In genomic region chr2:85900366-85900765, GRCh38 we compare ENCODE assay signal across 17 cellular contexts. TPM values are rescaled to one million over a fixed set of nuclear protein-coding genes. Genes with fewer than 3 reads are reported as not detected.
DNase-seq lines count a peak whose midpoint lies in the region; ATAC-seq lines count a peak whose summit lies in the region.
"Had no signal": no experiment of that assay in that cellular context is flagged by ENCODE, and none has a peak within 500 bp of the region (broad histone marks: within the 10 kb centered on the region; RNA-seq: fewer than 3 reads in every experiment).

No MANE protein-coding gene starts in this region.

- H3K4me3 Mint-ChIP-seq in activated naive CD8-positive, alpha-beta T cell: peak overlapping the region; percentile 31
- no peak overlapping the region for H3K4me3 Mint-ChIP-seq in activated naive CD8-positive, alpha-beta T cell treated with anti-CD3 and anti-CD28 coated beads, Interleukin-2, amount 50 U/mL, for 24 hours
- no peak overlapping the region for H3K4me3 Mint-ChIP-seq in T-cell
- peak overlapping the region in 2 of 5 donors; percentile 13 to 32 for H3K4me3 Mint-ChIP-seq in immature natural killer cell

- no peak for ATAC-seq in activated naive CD8-positive, alpha-beta T cell treated with anti-CD3 and anti-CD28 coated beads, Interleukin-2, amount 50 U/mL, for 24 hours
- ATAC-seq in T-cell (replicated peaks in 1 of 4): peak; percentile 72 to 91 (median 86)
- ATAC-seq in esophagus mucosa: no peak
- ATAC-seq in HG02970 (IDR thresholded peaks at IDR 0.05; ENCODE audit: low FRiP score, unreplicated experiment): no peak

- no peak for DNase-seq in activated naive CD8-positive, alpha-beta T cell treated with anti-CD3 and anti-CD28 coated beads, Interleukin-2, amount 50 U/mL, for 24 hours
- DNase-seq in T-cell (peak in 2 of 34 experiments; percentile 5 to 10), immature natural killer cell (peak in 1 of 3 donors; percentile 6), NCI-H2081 (lab: John Stamatoyannopoulos, UW) (no peak)
- DNase-seq: BE2C, DMS79, NCI-H1105, NCI-H2107, NCI-H2227 treated with DMSO at 0.1 percent for 48 hours, NCI-H510A treated with DMSO at 0.1 percent for 48 hours, NCI-H774, RPMI8226, SHP77 treated with DMSO at 0.1 percent for 48 hours had no signal

- H3K36me3 Mint-ChIP-seq in activated naive CD8-positive, alpha-beta T cell: peaks cover 5% of the 10 kb centered on the region
- H3K36me3 Mint-ChIP-seq in activated naive CD8-positive, alpha-beta T cell treated with anti-CD3 and anti-CD28 coated beads, Interleukin-2, amount 50 U/mL, for 24 hours (ENCODE audit: low read depth): no peaks in the 10 kb centered on the region
- H3K36me3 Mint-ChIP-seq in T-cell (no peaks in the 10 kb centered on the region), immature natural killer cell (peaks cover 0 to 8% (median 7%) of the 10 kb centered on the region in 3 donors)

- H3K27ac Mint-ChIP-seq in activated naive CD8-positive, alpha-beta T cell: peak overlapping the region; percentile 41
- no peak overlapping the region for H3K27ac Mint-ChIP-seq in activated naive CD8-positive, alpha-beta T cell treated with anti-CD3 and anti-CD28 coated beads, Interleukin-2, amount 50 U/mL, for 24 hours
- H3K27ac Mint-ChIP-seq in T-cell (peak overlapping the region; percentile 25 to 57), immature natural killer cell (peak overlapping the region; percentile 11 to 82 (median 68))

- POLR2A ChIA-PET in T-cell (lab: Charles Lee): interaction anchor here in 1 of 2 donors (0.6 kb wide), 1 partner anchor 926 kb away, joined by 3 read pairs; no protein-coding TSS in a partner anchor

- H3K27me3 Mint-ChIP-seq in activated naive CD8-positive, alpha-beta T cell: no peaks in the 10 kb centered on the region
- H3K27me3 Mint-ChIP-seq in activated naive CD8-positive, alpha-beta T cell treated with anti-CD3 and anti-CD28 coated beads, Interleukin-2, amount 50 U/mL, for 24 hours: no peaks in the 10 kb centered on the region
- no peaks in the 10 kb centered on the region for H3K27me3 Mint-ChIP-seq in T-cell
- peaks cover 0 to 2% (median 0%) of the 10 kb centered on the region in 3 donors for H3K27me3 Mint-ChIP-seq in immature natural killer cell (ENCODE audit: low read depth in 3 of 3)
- H3K27me3 Mint-ChIP-seq: CD8-positive, alpha-beta memory T cell had no signal

- CTCF ChIA-PET in T-cell (lab: Charles Lee): interaction anchor here (0.6 to 2.6 kb wide), 4 partner anchors 11 to 85 kb away, joined by 3 to 6 read pairs (median 3); no protein-coding TSS in a partner anchor

- peaks cover 38% of the 10 kb centered on the region for H3K4me1 Mint-ChIP-seq in activated naive CD8-positive, alpha-beta T cell (ENCODE audit: low read depth)
- H3K4me1 Mint-ChIP-seq in activated naive CD8-positive, alpha-beta T cell treated with anti-CD3 and anti-CD28 coated beads, Interleukin-2, amount 50 U/mL, for 24 hours: peaks cover 19% of the 10 kb centered on the region
- H3K4me1 Mint-ChIP-seq in T-cell (peaks cover 28 to 38% (median 28%) of the 10 kb centered on the region in 3 donors), immature natural killer cell (peaks cover 28 to 34% of the 10 kb centered on the region in 2 donors)

- H3K9me3 Mint-ChIP-seq in activated naive CD8-positive, alpha-beta T cell (ENCODE audit: low read depth): no peaks in the 10 kb centered on the region
- H3K9me3 Mint-ChIP-seq in activated naive CD8-positive, alpha-beta T cell treated with anti-CD3 and anti-CD28 coated beads, Interleukin-2, amount 50 U/mL, for 24 hours: peaks cover 4% of the 10 kb centered on the region
- H3K9me3 Mint-ChIP-seq in T-cell: peaks cover 0 to 5% (median 0%) of the 10 kb centered on the region in 3 donors
- H3K9me3 Mint-ChIP-seq in immature natural killer cell: no peaks in the 10 kb centered on the region
- H3K9me3 Mint-ChIP-seq: CD8-positive, alpha-beta memory T cell had no signal

RNA-seq across cellular contexts. Expression of gene ST3GAL5, which starts 11.6 kb away (rescaled TPM):
- total RNA-seq in T-cell: 10 to 100 TPM; 22.8 to 56.2 (median 31.9) TPM
- polyA plus RNA-seq in immature natural killer cell: 10 to 100 TPM; 15.0 to 20.9 (median 19.9) TPM
- 1.2 TPM for total RNA-seq in esophagus mucosa

Comparison
In these comparisons a context has a peak if more than half of its experiments do, and no peak if none do; other contexts are left out.
1. ATAC-seq: peak in T-cell (4 of 4); none in activated naive CD8-positive, alpha-beta T cell treated with anti-CD3 and anti-CD28 coated beads, Interleukin-2, amount 50 U/mL, for 24 hours (single experiment), esophagus mucosa (single experiment) and HG02970 (single experiment).
2. RNA of gene ST3GAL5, which starts 11.6 kb away (total RNA-seq): 22.8 to 56.2 TPM in T-cell; 1.2 TPM in esophagus mucosa (single experiment); every median in the first group is over 10 times any median in the second.